1 cellular context compared by ENCODE assay signal in genomic region chrX:21659320-21659719, GRCh38.
TF ChIP-seq lines count a peak whose summit lies in the region.

No MANE protein-coding gene starts in this region.

TF ChIP-seq in HEK293, 187 proteins besides CTCF, POLR2A, EP300 and RAD21 (continued from another document):
- TF ChIP-seq, protein P1, sequence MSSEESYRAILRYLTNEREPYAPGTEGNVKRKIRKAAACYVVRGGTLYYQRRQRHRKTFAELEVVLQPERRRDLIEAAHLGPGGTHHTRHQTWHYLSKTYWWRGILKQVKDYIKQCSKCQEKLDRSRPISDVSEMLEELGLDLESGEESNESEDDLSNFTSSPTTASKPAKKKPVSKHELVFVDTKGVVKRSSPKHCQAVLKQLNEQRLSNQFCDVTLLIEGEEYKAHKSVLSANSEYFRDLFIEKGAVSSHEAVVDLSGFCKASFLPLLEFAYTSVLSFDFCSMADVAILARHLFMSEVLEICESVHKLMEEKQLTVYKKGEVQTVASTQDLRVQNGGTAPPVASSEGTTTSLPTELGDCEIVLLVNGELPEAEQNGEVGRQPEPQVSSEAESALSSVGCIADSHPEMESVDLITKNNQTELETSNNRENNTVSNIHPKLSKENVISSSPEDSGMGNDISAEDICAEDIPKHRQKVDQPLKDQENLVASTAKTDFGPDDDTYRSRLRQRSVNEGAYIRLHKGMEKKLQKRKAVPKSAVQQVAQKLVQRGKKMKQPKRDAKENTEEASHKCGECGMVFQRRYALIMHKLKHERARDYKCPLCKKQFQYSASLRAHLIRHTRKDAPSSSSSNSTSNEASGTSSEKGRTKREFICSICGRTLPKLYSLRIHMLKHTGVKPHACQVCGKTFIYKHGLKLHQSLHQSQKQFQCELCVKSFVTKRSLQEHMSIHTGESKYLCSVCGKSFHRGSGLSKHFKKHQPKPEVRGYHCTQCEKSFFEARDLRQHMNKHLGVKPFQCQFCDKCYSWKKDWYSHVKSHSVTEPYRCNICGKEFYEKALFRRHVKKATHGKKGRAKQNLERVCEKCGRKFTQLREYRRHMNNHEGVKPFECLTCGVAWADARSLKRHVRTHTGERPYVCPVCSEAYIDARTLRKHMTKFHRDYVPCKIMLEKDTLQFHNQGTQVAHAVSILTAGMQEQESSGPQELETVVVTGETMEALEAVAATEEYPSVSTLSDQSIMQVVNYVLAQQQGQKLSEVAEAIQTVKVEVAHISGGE (tag by site-specific recombination; conservative IDR thresholded peaks at IDR 0.05; ENCODE audit: low read depth): peak; percentile 86
- peak; percentile 82 for TF ChIP-seq ZXDB (tag by site-specific recombination; IDR thresholded peaks at IDR 0.05)
- no peak; the same call in 1 of the 2 replicates for TF ChIP-seq ZNF10 (tag by site-specific recombination; IDR thresholded peaks at IDR 0.05)
- peak; percentile 30; the same call in 1 of the 2 replicates for TF ChIP-seq ZNF654 (tag by site-specific recombination; IDR thresholded peaks at IDR 0.05; ENCODE audit: low read depth)
- TF ChIP-seq ZFHX2 (tag by site-specific recombination; conservative IDR thresholded peaks at IDR 0.05): no peak
- TF ChIP-seq ZNF433 (tag by site-specific recombination; IDR thresholded peaks at IDR 0.05; ENCODE audit: low read depth): peak; percentile 76; the same call in 1 of the 2 replicates
- TF ChIP-seq, protein P2, sequence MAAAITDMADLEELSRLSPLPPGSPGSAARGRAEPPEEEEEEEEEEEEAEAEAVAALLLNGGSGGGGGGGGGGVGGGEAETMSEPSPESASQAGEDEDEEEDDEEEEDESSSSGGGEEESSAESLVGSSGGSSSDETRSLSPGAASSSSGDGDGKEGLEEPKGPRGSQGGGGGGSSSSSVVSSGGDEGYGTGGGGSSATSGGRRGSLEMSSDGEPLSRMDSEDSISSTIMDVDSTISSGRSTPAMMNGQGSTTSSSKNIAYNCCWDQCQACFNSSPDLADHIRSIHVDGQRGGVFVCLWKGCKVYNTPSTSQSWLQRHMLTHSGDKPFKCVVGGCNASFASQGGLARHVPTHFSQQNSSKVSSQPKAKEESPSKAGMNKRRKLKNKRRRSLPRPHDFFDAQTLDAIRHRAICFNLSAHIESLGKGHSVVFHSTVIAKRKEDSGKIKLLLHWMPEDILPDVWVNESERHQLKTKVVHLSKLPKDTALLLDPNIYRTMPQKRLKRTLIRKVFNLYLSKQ (tag by site-specific recombination; IDR thresholded peaks at IDR 0.05; ENCODE audit: borderline replicate concordance): peak; percentile 50; the same call in 1 of the 2 replicates
- 0 out of 2 replicates have a peak, but pooled peaks have one; percentile 34 for TF ChIP-seq ZFP37 (tag by site-specific recombination; IDR thresholded peaks at IDR 0.05)
- peak; percentile 65 for TF ChIP-seq ZBTB8A (tag by site-specific recombination; IDR thresholded peaks at IDR 0.05)
- peak; percentile 61 for TF ChIP-seq ZNF529 (tag by site-specific recombination; IDR thresholded peaks at IDR 0.05; ENCODE audit: insufficient replicate concordance)
- peak; percentile 92 for TF ChIP-seq ZNF518A (tag by site-specific recombination; conservative IDR thresholded peaks at IDR 0.05; ENCODE audit: low read depth)
- TF ChIP-seq ZNF121 (tag by site-specific recombination; IDR thresholded peaks at IDR 0.05): 0 out of 2 replicates have a peak, but pooled peaks have one; percentile 49
- peak; percentile 28; the same call in 1 of the 2 replicates for TF ChIP-seq GLI2 (tag by site-specific recombination; IDR thresholded peaks at IDR 0.05; ENCODE audit: borderline replicate concordance, low read depth)
- peak; percentile 66; the same call in 1 of the 2 replicates for TF ChIP-seq ZNF140 (tag by site-specific recombination; IDR thresholded peaks at IDR 0.05)
- no peak for TF ChIP-seq ZNF311 (tag by site-specific recombination; IDR thresholded peaks at IDR 0.05; ENCODE audit: borderline replicate concordance)
- TF ChIP-seq ZNF157 (tag by site-specific recombination; IDR thresholded peaks at IDR 0.05): no peak
- TF ChIP-seq ZNF558 (tag by site-specific recombination; IDR thresholded peaks at IDR 0.05): 0 out of 2 replicates have a peak, but pooled peaks have one; percentile 45
- peak; percentile 91 for TF ChIP-seq ZNF394 (tag by site-specific recombination; IDR thresholded peaks at IDR 0.05; ENCODE audit: borderline replicate concordance)
- TF ChIP-seq, protein P3, sequence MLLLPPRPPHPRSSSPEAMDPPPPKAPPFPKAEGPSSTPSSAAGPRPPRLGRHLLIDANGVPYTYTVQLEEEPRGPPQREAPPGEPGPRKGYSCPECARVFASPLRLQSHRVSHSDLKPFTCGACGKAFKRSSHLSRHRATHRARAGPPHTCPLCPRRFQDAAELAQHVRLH (tag by site-specific recombination; IDR thresholded peaks at IDR 0.05): 0 out of 2 replicates have a peak, but pooled peaks have one; percentile 38
- peak; percentile 42; the same call in 1 of the 2 replicates for TF ChIP-seq ZNF501 (tag by site-specific recombination; IDR thresholded peaks at IDR 0.05)
- peak; percentile 96 for TF ChIP-seq ZNF426 (tag by site-specific recombination; IDR thresholded peaks at IDR 0.05)
- no peak for TF ChIP-seq ZNF202 (tag by site-specific recombination; IDR thresholded peaks at IDR 0.05; ENCODE audit: borderline replicate concordance)
- 0 out of 2 replicates have a peak, but pooled peaks have one; percentile 50 for TF ChIP-seq ZNF266 (tag by site-specific recombination; IDR thresholded peaks at IDR 0.05; ENCODE audit: low read depth)
